ENCODE assay signal across 19 cellular contexts in genomic region chr12:12221560-12221959, GRCh38. TPM values are rescaled to one million over a fixed set of nuclear protein-coding genes. Genes with fewer than 3 reads are reported as not detected.
A peak's percentile ranks its signal among the peaks of the same experiment; 100 is the strongest.
DNase-seq lines count a peak whose midpoint lies in the region; ATAC-seq lines count a peak whose summit lies in the region.
"Had no signal": no experiment of that assay in that cellular context is flagged by ENCODE, and none has a peak within 500 bp of the region (broad histone marks: within the 10 kb centered on the region; RNA-seq: fewer than 3 reads in every experiment).

No MANE protein-coding gene starts in this region.

- DNase-seq in D341Med (ENCODE audit: low spot score) = peak; percentile 33
- peak; percentile 93 for DNase-seq in NCI-H82 (lab: John Stamatoyannopoulos, UW)
- no peak for DNase-seq in left lobe of liver (ENCODE audit: low spot score)
- DNase-seq in activated CD4-positive, alpha-beta T cell treated with anti-CD3 and anti-CD28 coated beads for 4 hours = no peak
- DNase-seq in activated CD4-positive, alpha-beta T cell treated with anti-CD3 and anti-CD28 coated beads, Interleukin-2, amount 50 U/mL, for 4 hours = no peak
- DNase-seq in NCI-H2196 treated with DMSO at 0.1 percent for 48 hours (lab: John Stamatoyannopoulos, UW; ENCODE audit: unreplicated experiment) = no peak
- DNase-seq: activated CD4-positive, alpha-beta memory T cell treated with anti-CD3 and anti-CD28 coated beads, Interleukin-2, amount 10 ng/mL, durations not matched to agents 7 days and 5 days; activated T-cell treated with anti-CD3 and anti-CD28 coated beads, Interleukin-2, amount 50 U/mL, for 4 hours; Caco-2; GF-D8; hippocampal formation; natural killer cell; posterior cingulate gyrus; SIG-M5; stimulated activated CD4-positive, alpha-beta T cell treated with anti-CD3 and anti-CD28 coated beads, Interleukin-4, amount 100 ng/mL, for 24 hours; substantia nigra; WERI-Rb-1 had no signal

- ATAC-seq in GM19467 (IDR thresholded peaks at IDR 0.05; ENCODE audit: unreplicated experiment) (peak; percentile 62), left lobe of liver (peak; percentile 33), GM21360 (IDR thresholded peaks at IDR 0.05; ENCODE audit: unreplicated experiment) (no peak)
- ATAC-seq: activated T-cell treated with anti-CD3 and anti-CD28 coated beads, Interleukin-2, amount 50 U/mL, for 4 hours; natural killer cell had no signal

RNA-seq across cellular contexts. Expression of gene LRP6, which starts 45.3 kb away (rescaled TPM):
- total RNA-seq in left lobe of liver = 36.3 TPM

Comparison
In these comparisons a context has a peak if more than half of its experiments do, and no peak if none do; other contexts are left out.
1. DNase-seq: peak in D341Med (single experiment) and NCI-H82 (single experiment); none in left lobe of liver (single experiment), activated CD4-positive, alpha-beta T cell treated with anti-CD3 and anti-CD28 coated beads for 4 hours (0 of 2), activated CD4-positive, alpha-beta T cell treated with anti-CD3 and anti-CD28 coated beads, Interleukin-2, amount 50 U/mL, for 4 hours (0 of 2) and NCI-H2196 treated with DMSO at 0.1 percent for 48 hours (single experiment).